Comparison of ENCODE assay signal across 13 cellular contexts in genomic region chr5:15790446-15791005, GRCh38.
A peak's percentile ranks its signal among the peaks of the same experiment; 100 is the strongest.
DNase-seq lines count a peak whose midpoint lies in the region; ATAC-seq and TF ChIP-seq lines count a peak whose summit lies in the region.
"Had no signal": no experiment of that assay in that cellular context is flagged by ENCODE, and none has a peak within 500 bp of the region (broad histone marks: within the 10 kb centered on the region; RNA-seq: fewer than 3 reads in every experiment).

No MANE protein-coding gene starts in this region.

- H3K27ac Mint-ChIP-seq in CD14-positive monocyte = no peak overlapping the region
- H3K27ac Mint-ChIP-seq: B cell; CD4-positive, CD25-positive, alpha-beta regulatory T cell had no signal

- ATAC-seq in GM21526 (IDR thresholded peaks at IDR 0.05; ENCODE audit: low FRiP score, unreplicated experiment) (no peak), GM21825 (IDR thresholded peaks at IDR 0.05; ENCODE audit: unreplicated experiment) (no peak)

- whole genome bisulfite sequencing in SK-N-SH (ENCODE audit: low lambda C conversion rate) = 53% methylated on average over 4 of the region's 4 CpGs

- no peak overlapping the region for H3K9ac ChIP-seq in SK-N-SH

- POLR2A ChIA-PET in SK-N-SH (lab: Yijun Ruan, JAX) = interaction anchor here (0.6 kb wide), 1 partner anchor 1275 kb away, joined by 3 read pairs; no protein-coding TSS in a partner anchor

- 0 out of 2 replicates have a peak, but pooled peaks cover 3% of the 10 kb centered on the region for H4K20me1 ChIP-seq in SK-N-SH (ENCODE audit: insufficient read depth)

- no peaks in the 10 kb centered on the region for H3K36me3 ChIP-seq in SK-N-SH (replicated peaks in 1 of 2; ENCODE audit: control insufficient read depth in 1 of 2, insufficient read depth in 2 of 2, low read length in 1 of 2)

- no peaks in the 10 kb centered on the region for H3K36me3 Mint-ChIP-seq in CD14-positive monocyte
- H3K36me3 Mint-ChIP-seq: CD4-positive, CD25-positive, alpha-beta regulatory T cell had no signal

- DNase-seq in EL = peak; percentile 47
- DNase-seq in SK-N-SH = no peak
- peak; percentile 25 for DNase-seq in fibroblast of villous mesenchyme (ENCODE audit: low read depth)
- no peak for DNase-seq in CD14-positive monocyte (ENCODE audit: low spot score)
- no peak for DNase-seq in cardiac septum (ENCODE audit: low spot score)
- DNase-seq: Caco-2; CD4-positive, CD25-positive, alpha-beta regulatory T cell; NCI-H1105; NCI-H2081; SHP77 had no signal

- 0 out of 4 replicates have a peak overlapping the region, but pooled peaks of 1 of the 2 experiments have one; percentile 11 for H3K27ac ChIP-seq in SK-N-SH (ENCODE audit: low read depth in 2 of 2, low read length in 1 of 2)

- no peak overlapping the region for H2AFZ ChIP-seq in SK-N-SH (ENCODE audit: low read depth)

- H3K4me2 ChIP-seq in SK-N-SH = no peak overlapping the region

- H3K27me3 ChIP-seq in SK-N-SH (ENCODE audit: insufficient read depth) = no peaks in the 10 kb centered on the region

- no peak for TF ChIP-seq EP300 in SK-N-SH (IDR thresholded peaks at IDR 0.05; ENCODE audit: borderline replicate concordance in 1 of 2, low read depth in 1 of 2, low read length in 1 of 2)

- no peaks in the 10 kb centered on the region for H3K4me1 Mint-ChIP-seq in CD14-positive monocyte
- H3K4me1 Mint-ChIP-seq: B cell; CD4-positive, CD25-positive, alpha-beta regulatory T cell had no signal

- H3F3A ChIP-seq in SK-N-SH (replicated peaks; ENCODE audit: insufficient read depth) = no peaks in the 10 kb centered on the region

- CTCF ChIA-PET in SK-N-SH (lab: Yijun Ruan, JAX) = interaction anchor here (0.6 to 3.7 kb wide), 17 partner anchors 12 to 684 kb away, joined by 3 to 21 read pairs (median 3); partner anchors contain the start of gene FBXL7

- peaks cover 0 to 9% (median 0%) of the 10 kb centered on the region in 7 donors for H3K9me3 Mint-ChIP-seq in CD14-positive monocyte

- no peak overlapping the region for H3K4me3 Mint-ChIP-seq in CD14-positive monocyte
- H3K4me3 Mint-ChIP-seq: B cell; CD4-positive, CD25-positive, alpha-beta regulatory T cell had no signal

- H3K4me3 ChIP-seq in SK-N-SH (ENCODE audit: low read depth in 2 of 2, low read length in 1 of 2) = no peak overlapping the region
- no peak overlapping the region for H3K4me3 ChIP-seq in fibroblast of villous mesenchyme (ENCODE audit: low read depth, low read length)

- TF ChIP-seq RAD21 in SK-N-SH (IDR thresholded peaks at IDR 0.05; ENCODE audit: low read length) = no peak

- intact Hi-C loops in CD14-positive monocyte (cut with micrococcal nuclease) = no loop called here
- intact Hi-C loops in cardiac septum (cut with DNase I) = loop anchor here (5.0 kb wide), 1 partner anchor 288 kb away; the partner anchor contains the start of gene FBXL7

- H3K9me2 ChIP-seq in SK-N-SH = no peaks in the 10 kb centered on the region

- peaks cover 0 to 2% (median 1%) of the 10 kb centered on the region in 3 donors for H3K27me3 Mint-ChIP-seq in CD14-positive monocyte (ENCODE audit: low read depth in 3 of 3)
- H3K27me3 Mint-ChIP-seq: B cell; CD4-positive, CD25-positive, alpha-beta regulatory T cell had no signal

- no peaks in the 10 kb centered on the region for H3K9me3 ChIP-seq in SK-N-SH
- H3K9me3 ChIP-seq: Caco-2 had no signal

- no peaks in the 10 kb centered on the region for H3K79me2 ChIP-seq in SK-N-SH (ENCODE audit: insufficient read depth)

- H3K4me1 ChIP-seq in SK-N-SH (ENCODE audit: control insufficient read depth in 1 of 2, insufficient read depth in 2 of 2, low read depth in 1 of 2, low read length in 1 of 2) = peaks cover 12 to 28% of the 10 kb centered on the region in 2 experiments
- H3K4me1 ChIP-seq: Caco-2 had no signal

- TF ChIP-seq CTCF in SK-N-SH (IDR thresholded peaks at IDR 0.05) = no peak
- TF ChIP-seq CTCF in fibroblast of villous mesenchyme (IDR thresholded peaks at IDR 0.05; ENCODE audit: insufficient read depth, low read depth, low read length) = no peak
- no peak for TF ChIP-seq CTCF in CD14-positive monocyte (IDR thresholded peaks at IDR 0.05)

TF ChIP-seq in SK-N-SH, 30 proteins besides CTCF, POLR2A, EP300 and RAD21:
- TF ChIP-seq FOXJ3 (CRISPR knock-in tag; IDR thresholded peaks at IDR 0.05) = no peak
- 0 out of 2 replicates have a peak, but pooled peaks have one; percentile 7 for TF ChIP-seq TCF12 (IDR thresholded peaks at IDR 0.05)
- TF ChIP-seq FOSL2 (IDR thresholded peaks at IDR 0.05; ENCODE audit: borderline replicate concordance, low read depth) = peak; percentile 24; the same call in 1 of the 2 replicates

Comparison
In these comparisons a context has a peak if more than half of its experiments do, and no peak if none do; other contexts are left out.
1. DNase-seq: peak in EL (single experiment) and fibroblast of villous mesenchyme (single experiment); none in SK-N-SH (single experiment), CD14-positive monocyte (single experiment) and cardiac septum (single experiment).